In genomic region chr2:86185517-86186212, GRCh38 we compare ENCODE assay signal across 8 cellular contexts. TPM values are rescaled to one million over a fixed set of nuclear protein-coding genes. Genes with fewer than 3 reads are reported as not detected.
DNase-seq lines count a peak whose midpoint lies in the region; ATAC-seq, FAIRE-seq and TF ChIP-seq lines count a peak whose summit lies in the region.

No MANE protein-coding gene starts in this region.

- H3K36me3 ChIP-seq in Caco-2 (ENCODE audit: control insufficient read depth, insufficient read depth, low read length) (no peaks in the 10 kb centered on the region), pancreas (no peaks in the 10 kb centered on the region), esophagus squamous epithelium (peaks cover 0 to 26% (median 0%) of the 10 kb centered on the region in 3 donors)

- H3K4me1 ChIP-seq in Caco-2 (peaks cover 12% of the 10 kb centered on the region; the same call in 1 of the 2 replicates), pancreas (peaks cover 31 to 62% (median 60%) of the 10 kb centered on the region in 3 donors), esophagus squamous epithelium (peaks cover 0 to 51% (median 13%) of the 10 kb centered on the region in 3 donors)

- H3K4me3 Mint-ChIP-seq in Caco-2 (ENCODE audit: unreplicated experiment) (no peak overlapping the region), IgD-negative memory B cell (peak overlapping the region; percentile 45 to 60 (median 54)), brain (no peak overlapping the region)

- TF ChIP-seq POLR2A in esophagus squamous epithelium (IDR thresholded peaks at IDR 0.05), result no peak

- H3K9me3 ChIP-seq in Caco-2, result no peaks in the 10 kb centered on the region
- H3K9me3 ChIP-seq in pancreas, result no peaks in the 10 kb centered on the region
- no peaks in the 10 kb centered on the region for H3K9me3 ChIP-seq in esophagus squamous epithelium

- CTCF ChIA-PET in Caco-2 (lab: Charles Lee), result interaction anchor here (0.5 kb wide), 1 partner anchor 12 kb away, joined by 3 read pairs; no protein-coding TSS in a partner anchor

- DNase-seq in Caco-2 (no peak), pancreas (no peak), frontal cortex (ENCODE audit: low spot score in 2 of 2) (no peak), NCI-H446 (lab: John Stamatoyannopoulos, UW) (no peak), esophagus squamous epithelium (lab: John Stamatoyannopoulos, UW) (no peak)

- no TSS peak for BruUV-seq in Caco-2 (replicated peaks; lab: Mats Ljungman, UMichigan)

- intact Hi-C loops in Caco-2 (cut with micrococcal nuclease; ENCODE audit: unreplicated experiment) (no loop called here), pancreas (cut with DNase I) (no loop called here), esophagus squamous epithelium (cut with DNase I) (no loop called here)

- H3K36me3 Mint-ChIP-seq in Caco-2 (ENCODE audit: insufficient read depth, unreplicated experiment) (peaks cover 12% of the 10 kb centered on the region), IgD-negative memory B cell (no peaks in the 10 kb centered on the region), brain (peaks cover 31% of the 10 kb centered on the region)

- no peak for TF ChIP-seq CTCF in Caco-2 (IDR thresholded peaks at IDR 0.05; ENCODE audit: insufficient read depth in 1 of 2, low read depth in 1 of 2, low read length in 1 of 2, severe bottlenecking in 1 of 2, unreplicated experiment in 1 of 2)
- no peak for TF ChIP-seq CTCF in brain (conservative IDR thresholded peaks at IDR 0.05)
- no peak for TF ChIP-seq CTCF in pancreas (IDR thresholded peaks at IDR 0.05)
- TF ChIP-seq CTCF in esophagus squamous epithelium (IDR thresholded peaks at IDR 0.05), result no peak

- H3K27me3 ChIP-seq in Caco-2 (replicated peaks; ENCODE audit: control insufficient read depth, insufficient read depth, low read length), result no peaks in the 10 kb centered on the region
- no peaks in the 10 kb centered on the region for H3K27me3 ChIP-seq in pancreas
- H3K27me3 ChIP-seq in esophagus squamous epithelium, result no peaks in the 10 kb centered on the region

- no peak overlapping the region for H3K4me3 ChIP-seq in Caco-2 (ENCODE audit: low read depth, low read length)
- no peak overlapping the region for H3K4me3 ChIP-seq in pancreas
- no peak overlapping the region for H3K4me3 ChIP-seq in esophagus squamous epithelium

- H3K27me3 Mint-ChIP-seq in Caco-2 (ENCODE audit: insufficient read depth, unreplicated experiment) (no peaks in the 10 kb centered on the region), IgD-negative memory B cell (no peaks in the 10 kb centered on the region), brain (no peaks in the 10 kb centered on the region)

- H3K4me1 Mint-ChIP-seq in Caco-2 (ENCODE audit: low read depth, unreplicated experiment) (peaks cover 31% of the 10 kb centered on the region), IgD-negative memory B cell (peaks cover 41 to 50% (median 45%) of the 10 kb centered on the region in 3 donors), brain (peaks cover 72% of the 10 kb centered on the region)

- FAIRE-seq in pancreas (lab: Jason Lieb, UNC) (no peak), frontal cortex (lab: Jason Lieb, UNC) (no peak)

- H3K9me3 Mint-ChIP-seq in Caco-2 (ENCODE audit: unreplicated experiment), result no peaks in the 10 kb centered on the region
- H3K9me3 Mint-ChIP-seq in IgD-negative memory B cell, result no peaks in the 10 kb centered on the region
- H3K9me3 Mint-ChIP-seq in brain, result no peaks in the 10 kb centered on the region

- H3K27ac Mint-ChIP-seq in Caco-2 (ENCODE audit: unreplicated experiment) (peak overlapping the region; percentile 32), IgD-negative memory B cell (peak overlapping the region; percentile 79 to 91 (median 80)), brain (peak overlapping the region in 4 of 5 experiments; percentile 9 to 53 (median 14))

- H3K27ac ChIP-seq in pancreas (peak overlapping the region in 3 of 4 donors; percentile 9 to 68 (median 27)), esophagus squamous epithelium (peak overlapping the region in 2 of 4 donors; percentile 26 to 36)

- POLR2A ChIA-PET in Caco-2 (lab: Charles Lee), result no interaction called here

- 45 to 59% methylated on average over 1 of the region's 1 CpG for WGBS in pancreas, 2 donors
- 47 to 56% methylated on average over 1 of the region's 1 CpG for WGBS in esophagus squamous epithelium, 2 donors

- ATAC-seq in pancreas (peak in 2 of 4 donors; percentile 15 to 22), GM21786 (IDR thresholded peaks at IDR 0.05; ENCODE audit: unreplicated experiment) (no peak)

RNA-seq across cellular contexts. Expression of gene IMMT, which starts 9.6 kb away (rescaled TPM):
- total RNA-seq in Caco-2 (2022), result 125 and 129 TPM in 2 replicates
- polyA plus RNA-seq in IgD-negative memory B cell, result 53.7 TPM
- 60.9 TPM for polyA plus RNA-seq in brain (ENCODE audit: insufficient read depth, low read depth, low replicate concordance)
- total RNA-seq in pancreas, result 10 to 100 TPM; 28.7 to 44.5 (median 38.2) TPM
- 10 to 100 TPM; 18.1 to 39.3 TPM for polyA plus RNA-seq in pancreas
- 43.6 TPM for total RNA-seq in frontal cortex
- total RNA-seq in esophagus squamous epithelium, result 10 to 100 TPM; 40.1 to 55.1 (median 49.0) TPM

RNA-seq across cellular contexts. Expression of gene MRPL35, which starts 13.6 kb away (rescaled TPM):
- total RNA-seq in Caco-2 (2022), result 25.3 and 25.9 TPM in 2 replicates
- 36.9 TPM for polyA plus RNA-seq in IgD-negative memory B cell
- 16.4 TPM for polyA plus RNA-seq in brain (ENCODE audit: insufficient read depth, low read depth, low replicate concordance)
- total RNA-seq in pancreas, result 10 to 100 TPM in 4 of 6 donors, 1 to 10 TPM in 2; 6.1 to 17.5 (median 13.9) TPM
- 10 to 100 TPM in 1 of 2 donors, 1 to 10 TPM in 1; 9.1 to 12.0 TPM for polyA plus RNA-seq in pancreas
- total RNA-seq in frontal cortex, result 57.1 TPM
- 10 to 100 TPM; 23.0 to 30.8 (median 29.3) TPM for total RNA-seq in esophagus squamous epithelium

Comparison
In these comparisons a context has a peak if more than half of its experiments do, and no peak if none do; other contexts are left out.
1. H3K27ac Mint-ChIP-seq: peak in every context shown above with its lines; median percentile 80 in IgD-negative memory B cell; 32 in Caco-2; 14 in brain.
2. H3K4me3 Mint-ChIP-seq: peak in IgD-negative memory B cell (4 of 4); none in Caco-2 (single experiment) and brain (0 of 5).